17 cellular contexts compared by ENCODE assay signal in genomic region chr10:30702860-30703259, GRCh38.
A peak's percentile ranks its signal among the peaks of the same experiment; 100 is the strongest.
DNase-seq lines count a peak whose midpoint lies in the region; ATAC-seq and TF ChIP-seq lines count a peak whose summit lies in the region.
"Had no signal": no experiment of that assay in that cellular context is flagged by ENCODE, and none has a peak within 500 bp of the region (broad histone marks: within the 10 kb centered on the region; RNA-seq: fewer than 3 reads in every experiment).

No MANE protein-coding gene starts in this region.

- H3K4me2 ChIP-seq in mesenchymal stem cell (ENCODE audit: low read length, poor library complexity, severe bottlenecking): no peak overlapping the region
- H3K4me2 ChIP-seq: hepatocyte, SK-N-SH had no signal

- no peaks in the 10 kb centered on the region for H3K9me3 ChIP-seq in CD4-positive, alpha-beta T cell (ENCODE audit: control insufficient read depth, low read length)
- H3K9me3 ChIP-seq in KOPT-K1 (ENCODE audit: insufficient read depth, low read length, poor library complexity, severe bottlenecking) (no peaks in the 10 kb centered on the region), mesenchymal stem cell (ENCODE audit: control insufficient read depth, low read length) (no peaks in the 10 kb centered on the region)
- H3K9me3 ChIP-seq: Peyer's patch, SK-N-SH, suprapubic skin had no signal

- no peak overlapping the region for H3K4ac ChIP-seq in mesenchymal stem cell (ENCODE audit: low read depth in 1 of 2, low read length in 2 of 2)

- whole genome bisulfite sequencing in mesenchymal stem cell: 78% methylated on average over 5 of the region's 5 CpGs

- H3K23ac ChIP-seq in mesenchymal stem cell (ENCODE audit: low read length in 2 of 2): no peak overlapping the region

- peak overlapping the region; percentile 99 for H3K27ac Mint-ChIP-seq in CD4-positive, alpha-beta T cell

- H2BK5ac ChIP-seq in mesenchymal stem cell (ENCODE audit: low read depth, low read length, poor library complexity, severe bottlenecking): no peak overlapping the region

- TF ChIP-seq CTCF in CD4-positive, alpha-beta T cell (IDR thresholded peaks at IDR 0.05): no peak

- peak overlapping the region; percentile 27 for H4K91ac ChIP-seq in mesenchymal stem cell (ENCODE audit: low read length)

- DNase-seq in CD4-positive, alpha-beta T cell: no peak
- peak; percentile 68 for DNase-seq in activated CD8-positive, alpha-beta memory T cell treated with anti-CD3 and anti-CD28 coated beads, Interleukin-2, amount 50 U/mL, for 48 hours
- DNase-seq in mesenchymal stem cell: no peak
- DNase-seq: AML-193, cerebellar nuclear complex, kidney, mesendoderm, NCI-H2107, Peyer's patch, SK-N-SH had no signal

- H3K4me3 ChIP-seq in mesenchymal stem cell (ENCODE audit: insufficient read depth in 1 of 2, low read depth in 1 of 2, low read length in 2 of 2): no peak overlapping the region
- H3K4me3 ChIP-seq: hepatocyte, Peyer's patch, suprapubic skin had no signal

- H3K27ac ChIP-seq in CD4-positive, alpha-beta T cell (ENCODE audit: low read depth, low read length): no peak overlapping the region
- H3K27ac ChIP-seq in KOPT-K1 (ENCODE audit: low read depth, low read length, poor library complexity, severe bottlenecking) (peak overlapping the region; percentile 99), mesenchymal stem cell (ENCODE audit: low read length, poor library complexity, severe bottlenecking) (no peak overlapping the region)
- H3K27ac ChIP-seq: hepatocyte, suprapubic skin had no signal

- H3K36me3 ChIP-seq in KOPT-K1 (ENCODE audit: insufficient read depth, low read length) (no peaks in the 10 kb centered on the region), mesenchymal stem cell (ENCODE audit: control insufficient read depth in 1 of 2, insufficient read depth in 2 of 2, low read depth in 1 of 2, low read length in 2 of 2) (no peaks in the 10 kb centered on the region)
- H3K36me3 ChIP-seq: Peyer's patch, suprapubic skin had no signal

- peak overlapping the region in 1 of 2 experiments; percentile 23 for H2BK12ac ChIP-seq in mesenchymal stem cell (ENCODE audit: low read length in 2 of 2)

- no peaks in the 10 kb centered on the region for H3K79me1 ChIP-seq in mesenchymal stem cell (replicated peaks; ENCODE audit: low read length, poor library complexity, severe bottlenecking)

- intact Hi-C loops in CD4-positive, alpha-beta T cell (cut with DNase I, micrococcal nuclease): loop anchor here (5.0 to 10.0 kb wide), 6 partner anchors 171 to 1062 kb away; partner anchors contain the start of genes ZNF438 (in 2 of the 2) and ZEB1 (in 1 of the 2)

- no peak overlapping the region for H3K18ac ChIP-seq in mesenchymal stem cell (ENCODE audit: low read depth in 1 of 2, low read length in 2 of 2)

- H3K4me3 Mint-ChIP-seq in CD4-positive, alpha-beta T cell: peak overlapping the region; percentile 79

- CTCF ChIA-PET in CD4-positive, alpha-beta T cell (lab: Charles Lee): interaction anchor here (0.7 to 2.5 kb wide), 4 partner anchors 15 to 24 kb away, joined by 3 to 10 read pairs (median 4); no protein-coding TSS in a partner anchor

- H3K27me3 ChIP-seq in CD4-positive, alpha-beta T cell (ENCODE audit: control insufficient read depth, insufficient read depth, low read length): no peaks in the 10 kb centered on the region
- H3K27me3 ChIP-seq in mesenchymal stem cell (ENCODE audit: control insufficient read depth in 1 of 2, insufficient read depth in 1 of 2, low read length in 2 of 2): no peaks in the 10 kb centered on the region
- H3K27me3 ChIP-seq: hepatocyte, Peyer's patch, suprapubic skin had no signal

- no peak overlapping the region for H2BK120ac ChIP-seq in mesenchymal stem cell (ENCODE audit: low read depth, low read length)

- no peak overlapping the region for H2AFZ ChIP-seq in mesenchymal stem cell (ENCODE audit: low read depth, low read length)

- no peaks in the 10 kb centered on the region for H3K27me3 Mint-ChIP-seq in CD4-positive, alpha-beta T cell

- no peaks in the 10 kb centered on the region for H3K9me3 Mint-ChIP-seq in CD4-positive, alpha-beta T cell

- H4K8ac ChIP-seq in mesenchymal stem cell (ENCODE audit: low read length): peak overlapping the region; percentile 13

- H3K9ac ChIP-seq in mesenchymal stem cell (ENCODE audit: low read length): no peak overlapping the region
- H3K9ac ChIP-seq: SK-N-SH had no signal

- peaks cover 4% of the 10 kb centered on the region for H3K36me3 Mint-ChIP-seq in CD4-positive, alpha-beta T cell (ENCODE audit: low read depth)

- no peak overlapping the region for H2BK15ac ChIP-seq in mesenchymal stem cell (ENCODE audit: low read depth, poor library complexity, severe bottlenecking)

- POLR2A ChIA-PET in CD4-positive, alpha-beta T cell (lab: Charles Lee): interaction anchor here (1.2 kb wide), 1 partner anchor 32 kb away, joined by 3 read pairs; no protein-coding TSS in a partner anchor

- ATAC-seq in CD4-positive, alpha-beta T cell (ENCODE audit: poor library complexity): no peak
- no peak for ATAC-seq in GM21737 (IDR thresholded peaks at IDR 0.05; ENCODE audit: unreplicated experiment)
- ATAC-seq in GM21825 (IDR thresholded peaks at IDR 0.05; ENCODE audit: unreplicated experiment): no peak
- no peak for ATAC-seq in HG02884 (IDR thresholded peaks at IDR 0.05; ENCODE audit: unreplicated experiment)
- ATAC-seq: HCT116 had no signal

- H3K4me1 Mint-ChIP-seq in CD4-positive, alpha-beta T cell (ENCODE audit: low read depth): peaks cover 75% of the 10 kb centered on the region

- H3K14ac ChIP-seq in mesenchymal stem cell (ENCODE audit: low read length in 2 of 2): no peak overlapping the region

- peaks cover 8% of the 10 kb centered on the region for H3K4me1 ChIP-seq in mesenchymal stem cell (ENCODE audit: control insufficient read depth, insufficient read depth, low read depth, low read length)
- H3K4me1 ChIP-seq: suprapubic skin had no signal

- H2AK5ac ChIP-seq in mesenchymal stem cell (ENCODE audit: low read length, severe bottlenecking): no peak overlapping the region
